24 cellular contexts compared by ENCODE assay signal in genomic region chr10:8356283-8356682, GRCh38.
"Had no signal": no experiment of that assay in that cellular context is flagged by ENCODE, and none has a peak within 500 bp of the region (broad histone marks: within the 10 kb centered on the region; RNA-seq: fewer than 3 reads in every experiment).

No MANE protein-coding gene starts in this region.

- DNase-seq: islet precursor cell; left ventricle myocardium inferior; midbrain; mucosa of descending colon; naive thymus-derived CD4-positive, alpha-beta T cell; ovary; stimulated activated CD4-positive, alpha-beta T cell treated with anti-CD3 and anti-CD28 coated beads, Interleukin-12 subunit alpha, Interleukin-12 subunit beta, amount 100 ng/mL, for 4 hours; stimulated activated CD4-positive, alpha-beta T cell treated with anti-CD3 and anti-CD28 coated beads, Interleukin-15, amount 100 ng/mL, for 24 hours; stimulated activated CD4-positive, alpha-beta T cell treated with anti-CD3 and anti-CD28 coated beads, Interleukin-2, amount 100 ng/mL, for 24 hours; stimulated activated CD4-positive, alpha-beta T cell treated with anti-CD3 and anti-CD28 coated beads, Interleukin-4, amount 100 ng/mL, for 1 hour; stimulated activated naive B cell treated with anti-CD40 and anti-IgM and Interleukin-4, amounts not matched to agents 10 μg/mL and 1 μg/mL and 100 μg/mL, for 72 hours; stimulated activated naive CD8-positive, alpha-beta T cell treated with anti-CD3 and anti-CD28 coated beads, Interleukin-15, Interleukin-2, amounts not matched to agents 100 U/mL and 50 U/mL, for 24 hours; stomach; testis; thyroid gland; transverse colon; upper lobe of left lung had no signal

- H3K36me3 Mint-ChIP-seq: natural killer cell treated with Interleukin-12 subunit alpha and Interleukin-12 subunit beta and Interleukin-15 and Interleukin-18, amount 100 ng/mL, for 72 hours; stimulated activated naive B cell treated with anti-CD40 and anti-IgM and Interleukin-4, amounts not matched to agents 10 μg/mL and 1 μg/mL and 100 μg/mL, for 72 hours had no signal

- H3K27ac ChIP-seq: left ventricle myocardium inferior, ovary, right atrium auricular region, skin epidermis, stomach, testis, thyroid gland, transverse colon, upper lobe of left lung, vagina had no signal

- H3K4me3 Mint-ChIP-seq: naive thymus-derived CD4-positive, alpha-beta T cell; natural killer cell treated with Interleukin-12 subunit alpha and Interleukin-12 subunit beta and Interleukin-15 and Interleukin-18, amount 100 ng/mL, for 72 hours; stimulated activated naive B cell treated with anti-CD40 and anti-IgM and Interleukin-4, amounts not matched to agents 10 μg/mL and 1 μg/mL and 100 μg/mL, for 72 hours had no signal

- ATAC-seq: mucosa of descending colon; naive thymus-derived CD4-positive, alpha-beta T cell; natural killer cell treated with Interleukin-12 subunit alpha and Interleukin-12 subunit beta and Interleukin-15 and Interleukin-18, amount 100 ng/mL, for 72 hours; sciatic nerve; stimulated activated naive B cell treated with anti-CD40 and anti-IgM and Interleukin-4, amounts not matched to agents 10 μg/mL and 1 μg/mL and 100 μg/mL, for 72 hours; stimulated activated naive CD8-positive, alpha-beta T cell treated with anti-CD3 and anti-CD28 coated beads, Interleukin-15, Interleukin-2, amounts not matched to agents 100 U/mL and 50 U/mL, for 24 hours had no signal

- H3K4me1 ChIP-seq: left ventricle myocardium inferior, right atrium auricular region, stomach, testis, transverse colon, upper lobe of left lung, vagina had no signal

- H3K27ac Mint-ChIP-seq: natural killer cell treated with Interleukin-12 subunit alpha and Interleukin-12 subunit beta and Interleukin-15 and Interleukin-18, amount 100 ng/mL, for 72 hours; progenitor cell of endocrine pancreas; stimulated activated naive B cell treated with anti-CD40 and anti-IgM and Interleukin-4, amounts not matched to agents 10 μg/mL and 1 μg/mL and 100 μg/mL, for 72 hours had no signal

- H3K9me3 ChIP-seq: left ventricle myocardium inferior, mucosa of descending colon, ovary, right atrium auricular region, stomach, testis, thyroid gland, transverse colon, upper lobe of left lung, vagina had no signal

- H3K9me3 Mint-ChIP-seq: natural killer cell treated with Interleukin-12 subunit alpha and Interleukin-12 subunit beta and Interleukin-15 and Interleukin-18, amount 100 ng/mL, for 72 hours had no signal

- H3K4me1 Mint-ChIP-seq: stimulated activated naive B cell treated with anti-CD40 and anti-IgM and Interleukin-4, amounts not matched to agents 10 μg/mL and 1 μg/mL and 100 μg/mL, for 72 hours had no signal

- H3K27me3 ChIP-seq: ovary, right atrium auricular region, stomach, testis, thyroid gland, transverse colon, upper lobe of left lung, vagina had no signal

- H3K36me3 ChIP-seq: left ventricle myocardium inferior, ovary, right atrium auricular region, stomach, thyroid gland, transverse colon, upper lobe of left lung, vagina had no signal

- H3K4me3 ChIP-seq: left ventricle myocardium inferior, lung, mucosa of descending colon, ovary, right atrium auricular region, skin epidermis, stomach, testis, thyroid gland, transverse colon, upper lobe of left lung, vagina had no signal
